8 cellular contexts compared by ENCODE assay signal in genomic region chr17:7841309-7841621, GRCh38. TPM values are rescaled to one million over a fixed set of nuclear protein-coding genes. Genes with fewer than 3 reads are reported as not detected.
DNase-seq lines count a peak whose midpoint lies in the region; ATAC-seq and TF ChIP-seq lines count a peak whose summit lies in the region.

No MANE protein-coding gene starts in this region.

- 8 to 9% methylated on average over 14 of the region's 14 CpGs for WGBS in heart right ventricle, 2 donors

- peaks cover 17% of the 10 kb centered on the region; the same call in 1 of the 2 replicates for H3K79me2 ChIP-seq in SU-DHL-6 (ENCODE audit: insufficient read depth, low read length)

- H3K27me3 ChIP-seq in heart right ventricle (no peaks in the 10 kb centered on the region), SU-DHL-6 (ENCODE audit: low read length) (no peaks in the 10 kb centered on the region), skeletal muscle satellite cell (ENCODE audit: control insufficient read depth, insufficient read depth, low read length) (no peaks in the 10 kb centered on the region)

- peak overlapping the region; percentile 92 for H3K4me2 ChIP-seq in SU-DHL-6 (ENCODE audit: low read depth, low read length, poor library complexity, severe bottlenecking)
- H3K4me2 ChIP-seq in skeletal muscle satellite cell (ENCODE audit: low read length), result peak overlapping the region; percentile 99

- TF ChIP-seq CTCF in heart right ventricle (IDR thresholded peaks at IDR 0.05), result no peak
- TF ChIP-seq CTCF in SU-DHL-6 (IDR thresholded peaks at IDR 0.05; ENCODE audit: insufficient read depth, low read length, poor library complexity, severe bottlenecking), result no peak
- no peak for TF ChIP-seq CTCF in fibroblast of villous mesenchyme (IDR thresholded peaks at IDR 0.05; ENCODE audit: insufficient read depth, low read depth, low read length)

- intact Hi-C loops in heart right ventricle (cut with DNase I), result loop anchor here in 2 of 10 donors (5.0 to 10.0 kb wide), 2 partner anchors 311 to 314 kb away; partner anchors contain the start of gene PER1 (in 2 of the 2)
- intact Hi-C loops in cardiac septum (cut with DNase I), result loop anchor here (5.0 kb wide), 1 partner anchor 46 kb away; the partner anchor contains the start of gene CHD3
- intact Hi-C loops in sciatic nerve (cut with DNase I), result loop anchor here (5.0 kb wide), 1 partner anchor 331 kb away; no protein-coding TSS in a partner anchor

- H3K9me3 ChIP-seq in heart right ventricle, result no peaks in the 10 kb centered on the region
- no peaks in the 10 kb centered on the region for H3K9me3 ChIP-seq in SU-DHL-6 (ENCODE audit: insufficient read depth, low read length)
- H3K9me3 ChIP-seq in skeletal muscle satellite cell (replicated peaks; ENCODE audit: low read length), result no peaks in the 10 kb centered on the region

- no peaks in the 10 kb centered on the region for H3K9me2 ChIP-seq in SU-DHL-6 (replicated peaks; ENCODE audit: insufficient read depth, low read length)

- H3K36me3 ChIP-seq in heart right ventricle (peaks cover 0 to 28% (median 8%) of the 10 kb centered on the region in 9 donors), SU-DHL-6 (ENCODE audit: low read length) (no peaks in the 10 kb centered on the region), skeletal muscle satellite cell (ENCODE audit: insufficient read depth, low read length) (no peaks in the 10 kb centered on the region)

- peak overlapping the region; percentile 80 for H3K9ac ChIP-seq in SU-DHL-6 (ENCODE audit: low read length)
- peak overlapping the region; percentile 96 for H3K9ac ChIP-seq in skeletal muscle satellite cell (ENCODE audit: low read depth, low read length)

- peaks cover 17 to 75% (median 62%) of the 10 kb centered on the region in 9 donors for H3K4me1 ChIP-seq in heart right ventricle
- H3K4me1 ChIP-seq in skeletal muscle satellite cell (ENCODE audit: control insufficient read depth, insufficient read depth, low read length), result peaks cover 55% of the 10 kb centered on the region

- H2AFZ ChIP-seq in SU-DHL-6 (ENCODE audit: low read depth, low read length, severe bottlenecking), result no peak overlapping the region

- peak overlapping the region; percentile 68 to 90 (median 76) for H3K4me3 ChIP-seq in heart right ventricle
- H3K4me3 ChIP-seq in SU-DHL-6 (ENCODE audit: insufficient read depth, low read length, poor library complexity, severe bottlenecking), result peak overlapping the region; percentile 76
- peak overlapping the region; percentile 79 for H3K4me3 ChIP-seq in fibroblast of villous mesenchyme (ENCODE audit: low read depth, low read length)
- H3K4me3 ChIP-seq in skeletal muscle satellite cell (ENCODE audit: low read length), result peak overlapping the region; percentile 81

- H3F3A ChIP-seq in SU-DHL-6 (ENCODE audit: insufficient read depth), result peaks cover 56% of the 10 kb centered on the region

- H4K20me1 ChIP-seq in SU-DHL-6 (ENCODE audit: low read depth, low read length), result no peaks in the 10 kb centered on the region

- no peak for DNase-seq in heart right ventricle
- DNase-seq in cardiac septum (ENCODE audit: low spot score), result no peak
- no peak for DNase-seq in fibroblast of villous mesenchyme (ENCODE audit: low read depth)
- no peak for DNase-seq in sciatic nerve (ENCODE audit: low spot score)
- DNase-seq in DMS153 treated with DMSO at 0.1 percent for 48 hours (lab: John Stamatoyannopoulos, UW; ENCODE audit: unreplicated experiment), result no peak

- H3K27ac ChIP-seq in heart right ventricle, result peak overlapping the region in 9 of 10 donors; percentile 90 to 100 (median 98)
- peak overlapping the region; percentile 94 for H3K27ac ChIP-seq in SU-DHL-6 (ENCODE audit: low read depth, low read length)

- no peak for ATAC-seq in heart right ventricle
- no peak for ATAC-seq in HG03039 (IDR thresholded peaks at IDR 0.05; ENCODE audit: unreplicated experiment)
- ATAC-seq in sciatic nerve, result no peak

RNA-seq across cellular contexts. Expression of gene KDM6B, which starts 7.2 kb away (rescaled TPM):
- total RNA-seq in heart right ventricle (10 to 100 TPM; 18.0 to 35.4 (median 26.9) TPM), cardiac septum (22.1 TPM), fibroblast of villous mesenchyme (3.0 and 5.8 TPM in 2 replicates), sciatic nerve (41.0 TPM)
- 10 to 100 TPM in 1 of 2 donors, 1 to 10 TPM in 1; 5.2 to 17.6 TPM for polyA plus RNA-seq in heart right ventricle
- total RNA-seq in skeletal muscle satellite cell (2012; rRNA removed), result 1.8 and 3.1 TPM in 2 replicates

RNA-seq across cellular contexts. Expression of gene TMEM88, which starts 13.6 kb away (rescaled TPM):
- total RNA-seq in heart right ventricle (10 to 100 TPM; 12.3 to 47.4 (median 19.3) TPM), cardiac septum (14.7 TPM), fibroblast of villous mesenchyme (0.43 and 1.3 TPM in 2 replicates), sciatic nerve (18.5 TPM)
- polyA plus RNA-seq in heart right ventricle, result 100 to 1,000 TPM; 121 to 298 TPM
- 0.44 TPM in 1 of 2 replicates, not detected in the other for total RNA-seq in skeletal muscle satellite cell (2012; rRNA removed)

RNA-seq across cellular contexts. Expression of gene NAA38, which starts 16.1 kb away (rescaled TPM):
- total RNA-seq in heart right ventricle (100 to 1,000 TPM in 1 of 10 donors, 10 to 100 TPM in 9; 59.2 to 115 (median 73.0) TPM), cardiac septum (68.8 TPM), fibroblast of villous mesenchyme (55.3 and 73.1 TPM in 2 replicates), sciatic nerve (53.5 TPM)
- 100 to 1,000 TPM; 108 to 167 TPM for polyA plus RNA-seq in heart right ventricle
- 67.2 and 67.7 TPM in 2 replicates for total RNA-seq in skeletal muscle satellite cell (2012; rRNA removed)

RNA-seq across cellular contexts. Expression of gene CYB5D1, which starts 16.5 kb away (rescaled TPM):
- 10 to 100 TPM; 12.7 to 20.1 (median 16.0) TPM for total RNA-seq in heart right ventricle
- polyA plus RNA-seq in heart right ventricle, result 10 to 100 TPM; 10.0 to 11.6 TPM
- 12.2 TPM for total RNA-seq in cardiac septum
- 6.4 and 11.2 TPM in 2 replicates for total RNA-seq in fibroblast of villous mesenchyme
- total RNA-seq in skeletal muscle satellite cell (2012; rRNA removed), result 12.2 and 12.9 TPM in 2 replicates
- total RNA-seq in sciatic nerve, result 13.3 TPM

RNA-seq across cellular contexts. Expression of gene CHD3, which starts 47.3 kb away (rescaled TPM):
- total RNA-seq in heart right ventricle, result 10 to 100 TPM in 5 of 10 donors, 1 to 10 TPM in 5; 8.2 to 22.0 (median 10.4) TPM
- 10 to 100 TPM; 13.7 to 29.0 TPM for polyA plus RNA-seq in heart right ventricle
- 14.2 TPM for total RNA-seq in cardiac septum
- total RNA-seq in fibroblast of villous mesenchyme, result 103 and 111 TPM in 2 replicates
- 35.0 and 38.2 TPM in 2 replicates for total RNA-seq in skeletal muscle satellite cell (2012; rRNA removed)
- 138 TPM for total RNA-seq in sciatic nerve
